14 cellular contexts compared by ENCODE assay signal in the genomic region with DNA sequence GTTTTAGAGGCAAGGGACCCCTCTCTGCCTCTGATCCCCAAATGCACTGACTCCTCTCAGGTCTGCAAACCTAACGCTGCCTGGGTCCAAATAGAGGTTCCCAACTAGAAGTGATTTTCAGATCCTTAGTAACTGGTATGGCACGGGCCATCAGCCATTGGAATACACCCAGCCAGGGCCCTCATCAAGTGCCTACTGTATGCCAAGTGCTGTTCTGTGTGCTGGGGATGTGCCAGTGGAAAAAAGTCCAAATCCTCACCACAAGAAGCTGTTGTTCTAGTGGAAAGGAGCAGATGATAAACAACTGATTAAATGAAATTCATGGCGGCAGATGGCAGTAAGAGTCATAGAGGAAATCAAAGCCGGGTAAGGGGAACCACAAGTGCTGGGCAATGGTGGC. TPM values are rescaled to one million over a fixed set of nuclear protein-coding genes. Genes with fewer than 3 reads are reported as not detected.
DNase-seq lines count a peak whose midpoint lies in the region; ATAC-seq and TF ChIP-seq lines count a peak whose summit lies in the region.
"Had no signal": no experiment of that assay in that cellular context is flagged by ENCODE, and none has a peak within 500 bp of the region (broad histone marks: within the 10 kb centered on the region; RNA-seq: fewer than 3 reads in every experiment).

No MANE protein-coding gene starts in this region.

- no peaks in the 10 kb centered on the region for H3K36me3 ChIP-seq in right atrium auricular region
- no peaks in the 10 kb centered on the region for H3K36me3 ChIP-seq in SJCRH30
- H3K36me3 ChIP-seq: brain microvascular endothelial cell, esophagus squamous epithelium, vagina had no signal

- no peaks in the 10 kb centered on the region for H3K27me3 ChIP-seq in right atrium auricular region
- H3K27me3 ChIP-seq in SJCRH30: no peaks in the 10 kb centered on the region
- H3K27me3 ChIP-seq: brain microvascular endothelial cell, vagina had no signal

- no peak overlapping the region for H3K4me3 Mint-ChIP-seq in activated CD8-positive, alpha-beta T cell treated with anti-CD3 and anti-CD28 coated beads, Interleukin-2, amount 10 ng/mL, durations not matched to agents 7 days and 5 days
- H3K4me3 Mint-ChIP-seq: naive thymus-derived CD8-positive, alpha-beta T cell; T-helper 2 cell treated with Interferon-gamma antibody and Interleukin-4, amounts not matched to agents 5 μg/mL and 100 μg/mL, for 36 hours had no signal

- DNase-seq in Ammon's horn (ENCODE audit: low spot score): peak; percentile 89
- peak in 38 of 56 donors; percentile 10 to 74 (median 39) for DNase-seq in amygdala (lab: John Stamatoyannopoulos, UW)
- no peak for DNase-seq in right atrium auricular region (ENCODE audit: low spot score)
- peak; percentile 75 for DNase-seq in putamen (ENCODE audit: low spot score)
- DNase-seq in CD1c-positive myeloid dendritic cell (ENCODE audit: extremely low spot score): no peak
- DNase-seq in SJCRH30: no peak
- DNase-seq in activated CD8-positive, alpha-beta T cell treated with anti-CD3 and anti-CD28 coated beads, Interleukin-2, amount 10 ng/mL, durations not matched to agents 7 days and 5 days: no peak
- DNase-seq: activated CD4-positive, CD25-positive, alpha-beta regulatory T cell treated with anti-CD3 and anti-CD28 coated beads, Interleukin-2, amount 50 U/mL, for 72 hours; brain microvascular endothelial cell; esophagus squamous epithelium had no signal

- no peak for ATAC-seq in activated CD8-positive, alpha-beta T cell treated with anti-CD3 and anti-CD28 coated beads, Interleukin-2, amount 10 ng/mL, durations not matched to agents 7 days and 5 days
- no peak for ATAC-seq in HG03571 (IDR thresholded peaks at IDR 0.05; ENCODE audit: unreplicated experiment)
- ATAC-seq: naive thymus-derived CD8-positive, alpha-beta T cell had no signal

- H3K27ac Mint-ChIP-seq in activated CD8-positive, alpha-beta T cell treated with anti-CD3 and anti-CD28 coated beads, Interleukin-2, amount 10 ng/mL, durations not matched to agents 7 days and 5 days: no peak overlapping the region
- H3K27ac Mint-ChIP-seq: T-helper 2 cell treated with Interferon-gamma antibody and Interleukin-4, amounts not matched to agents 5 μg/mL and 100 μg/mL, for 36 hours had no signal

- H3K9me3 ChIP-seq in right atrium auricular region: no peaks in the 10 kb centered on the region
- H3K9me3 ChIP-seq in SJCRH30 (replicated peaks): peaks cover 5% of the 10 kb centered on the region
- H3K9me3 ChIP-seq: vagina had no signal

- H3K27me3 Mint-ChIP-seq in activated CD8-positive, alpha-beta T cell treated with anti-CD3 and anti-CD28 coated beads, Interleukin-2, amount 10 ng/mL, durations not matched to agents 7 days and 5 days (ENCODE audit: low read depth): no peaks in the 10 kb centered on the region
- H3K27me3 Mint-ChIP-seq: naive thymus-derived CD8-positive, alpha-beta T cell had no signal

- TF ChIP-seq CTCF in right atrium auricular region (IDR thresholded peaks at IDR 0.05): no peak

- H3K4me1 Mint-ChIP-seq in activated CD8-positive, alpha-beta T cell treated with anti-CD3 and anti-CD28 coated beads, Interleukin-2, amount 10 ng/mL, durations not matched to agents 7 days and 5 days (ENCODE audit: low read depth): peaks cover 22% of the 10 kb centered on the region

- CTCF ChIA-PET in activated CD8-positive, alpha-beta T cell treated with anti-CD3 and anti-CD28 coated beads, Interleukin-2, amount 10 ng/mL, durations not matched to agents 7 days and 5 days (lab: Charles Lee): no interaction called here

- H3K9me3 Mint-ChIP-seq in activated CD8-positive, alpha-beta T cell treated with anti-CD3 and anti-CD28 coated beads, Interleukin-2, amount 10 ng/mL, durations not matched to agents 7 days and 5 days (ENCODE audit: insufficient read depth): no peaks in the 10 kb centered on the region

- H3K27ac ChIP-seq in right atrium auricular region (peak overlapping the region; percentile 40 to 76), SJCRH30 (no peak overlapping the region)
- H3K27ac ChIP-seq: brain microvascular endothelial cell, vagina had no signal

- H3K4me1 ChIP-seq in right atrium auricular region (peaks cover 0 to 60% of the 10 kb centered on the region in 2 donors), SJCRH30 (peaks cover 60% of the 10 kb centered on the region)

- H3K36me3 Mint-ChIP-seq in activated CD8-positive, alpha-beta T cell treated with anti-CD3 and anti-CD28 coated beads, Interleukin-2, amount 10 ng/mL, durations not matched to agents 7 days and 5 days (ENCODE audit: low read depth): peaks cover 5% of the 10 kb centered on the region
- H3K36me3 Mint-ChIP-seq: naive thymus-derived CD8-positive, alpha-beta T cell had no signal

- POLR2A ChIA-PET in activated CD8-positive, alpha-beta T cell treated with anti-CD3 and anti-CD28 coated beads, Interleukin-2, amount 10 ng/mL, durations not matched to agents 7 days and 5 days (lab: Charles Lee): no interaction called here

- no peak overlapping the region for H3K4me3 ChIP-seq in right atrium auricular region
- H3K4me3 ChIP-seq in SJCRH30: no peak overlapping the region
- H3K4me3 ChIP-seq: esophagus squamous epithelium, vagina had no signal

RNA-seq across cellular contexts. Expression of gene MED9, which starts 57.2 kb away (rescaled TPM):
- 10 to 100 TPM; 36.7 to 41.0 TPM for total RNA-seq in right atrium auricular region
- total RNA-seq in SJCRH30 (2014; rRNA removed; shearing (Covaris generic)): 84.4 and 88.9 TPM in 2 replicates
- 10 to 100 TPM; 14.9 to 15.0 TPM for total RNA-seq in activated CD8-positive, alpha-beta T cell treated with anti-CD3 and anti-CD28 coated beads, Interleukin-2, amount 10 ng/mL, durations not matched to agents 7 days and 5 days

Comparison
In these comparisons a context has a peak if more than half of its experiments do, and no peak if none do; other contexts are left out.
1. DNase-seq: peak in Ammon's horn (single experiment), amygdala (38 of 56) and putamen (single experiment); none in right atrium auricular region (single experiment), CD1c-positive myeloid dendritic cell (single experiment), SJCRH30 (0 of 2) and activated CD8-positive, alpha-beta T cell treated with anti-CD3 and anti-CD28 coated beads, Interleukin-2, amount 10 ng/mL, durations not matched to agents 7 days and 5 days (single experiment).